ENCODE assay signal across 8 cellular contexts in genomic region chr6:131627724-131628682, GRCh38. TPM values are rescaled to one million over a fixed set of nuclear protein-coding genes. Genes with fewer than 3 reads are reported as not detected.
A peak's percentile ranks its signal among the peaks of the same experiment; 100 is the strongest.
DNase-seq lines count a peak whose midpoint lies in the region; ATAC-seq and TF ChIP-seq lines count a peak whose summit lies in the region.

TSS of gene MED23 (minus strand) at chr6:131628242. CDS start at chr6:131628049, 193 bp downstream.

- peak within 1 kb of the TSS; percentile 100 for H3K4me3 Mint-ChIP-seq in dendritic cell treated with granulocyte-macrophage colony-stimulating factor and Interleukin-4, amounts not matched to agents 40 ng/mL and 50 ng/mL, for 4 days

- DNase-seq in CD1c-positive myeloid dendritic cell (ENCODE audit: extremely low spot score) (peak; percentile 97), NCI-H748 (lab: John Stamatoyannopoulos, UW; ENCODE audit: unreplicated experiment) (peak; percentile 95), left lung (peak; percentile 95 to 98)
- peak; percentile 95 to 98 for DNase-seq in activated CD4-positive, alpha-beta T cell treated with anti-CD3 and anti-CD28 coated beads, Interleukin-2, amount 50 U/mL, for 24 hours (ENCODE audit: low read depth in 1 of 2, low spot score in 1 of 2)
- peak; percentile 99 for DNase-seq in stimulated activated CD4-positive, alpha-beta T cell treated with anti-CD3 and anti-CD28 coated beads, Interleukin-2, amount 100 ng/mL, for 48 hours

- no peaks in the 10 kb centered on the region for H3K27me3 ChIP-seq in left lung

- peak; percentile 90 to 91 for TF ChIP-seq CTCF in left lung (IDR thresholded peaks at IDR 0.05)

- H3K27ac ChIP-seq in left lung = peak within 1 kb of the TSS; percentile 78 to 82

- H3K27ac Mint-ChIP-seq in dendritic cell treated with granulocyte-macrophage colony-stimulating factor and Interleukin-4, amounts not matched to agents 40 ng/mL and 50 ng/mL, for 4 days = peak within 1 kb of the TSS; percentile 94

- H3K27me3 Mint-ChIP-seq in dendritic cell treated with granulocyte-macrophage colony-stimulating factor and Interleukin-4, amounts not matched to agents 40 ng/mL and 50 ng/mL, for 4 days = peaks cover 2% of the 10 kb centered on the region

- intact Hi-C loops in dendritic cell treated with granulocyte-macrophage colony-stimulating factor and Interleukin-4, amounts not matched to agents 40 ng/mL and 50 ng/mL, for 4 days (cut with micrococcal nuclease) = loop anchor here (5.0 kb wide), 1 partner anchor 739 kb away; no protein-coding TSS in a partner anchor
- intact Hi-C loops in left lung (cut with DNase I) = no loop called here

- H3K4me3 ChIP-seq in left lung = peak within 1 kb of the TSS; percentile 84 to 85

- H3K4me1 ChIP-seq in left lung = peaks cover 7 to 19% of the 10 kb centered on the region in 2 donors

- H3K9me3 Mint-ChIP-seq in dendritic cell treated with granulocyte-macrophage colony-stimulating factor and Interleukin-4, amounts not matched to agents 40 ng/mL and 50 ng/mL, for 4 days = no peaks in the 10 kb centered on the region

- H3K36me3 Mint-ChIP-seq in dendritic cell treated with granulocyte-macrophage colony-stimulating factor and Interleukin-4, amounts not matched to agents 40 ng/mL and 50 ng/mL, for 4 days (ENCODE audit: low read depth) = peaks cover 38% of the 10 kb centered on the region

- H3K9me3 ChIP-seq in left lung = no peaks in the 10 kb centered on the region

- peaks cover 0 to 31% of the 10 kb centered on the region in 2 donors for H3K36me3 ChIP-seq in left lung

- peaks cover 8% of the 10 kb centered on the region for H3K4me1 Mint-ChIP-seq in dendritic cell treated with granulocyte-macrophage colony-stimulating factor and Interleukin-4, amounts not matched to agents 40 ng/mL and 50 ng/mL, for 4 days (ENCODE audit: low read depth)

- ATAC-seq in GM19372 (IDR thresholded peaks at IDR 0.05; ENCODE audit: low read depth, unreplicated experiment) = peak; percentile 94
- ATAC-seq in HG03558 (IDR thresholded peaks at IDR 0.05; ENCODE audit: extremely low read depth, unreplicated experiment) = peak; percentile 95
- peak; percentile 99 for ATAC-seq in left lung

RNA-seq across cellular contexts. Expression of gene MED23, which starts in this region (rescaled TPM):
- total RNA-seq in left lung = 10 to 100 TPM; 25.9 to 27.3 TPM

Comparison
In these comparisons a context has a peak if more than half of its experiments do, and no peak if none do; other contexts are left out.
1. Peak in every context shown above with its lines: DNase-seq, ATAC-seq, H3K4me3 ChIP-seq and H3K27ac ChIP-seq.